ENCODE assay signal across 1 cellular context in genomic region chr12:591167-591570, GRCh38.
TF ChIP-seq lines count a peak whose summit lies in the region.

No MANE protein-coding gene starts in this region.

TF ChIP-seq in H1, 55 proteins besides CTCF, POLR2A, EP300 and RAD21 (continued from another document):
- TF ChIP-seq E2F6 (IDR thresholded peaks at IDR 0.05) (no peak), CEBPB (IDR thresholded peaks at IDR 0.05; ENCODE audit: low read depth, low read length) (no peak), PHF8 (conservative IDR thresholded peaks at IDR 0.05; ENCODE audit: low read depth, low read length) (no peak), YY1 (IDR thresholded peaks at IDR 0.05; ENCODE audit: low read depth, low read length) (no peak), SP4 (IDR thresholded peaks at IDR 0.05; ENCODE audit: low read length) (no peak), NANOG (IDR thresholded peaks at IDR 0.05; ENCODE audit: insufficient read depth, low read depth, low read length, poor library complexity, severe bottlenecking) (no peak), CBX5 (IDR thresholded peaks at IDR 0.05; ENCODE audit: low read depth, low read length) (no peak)
- TF ChIP-seq, protein P1, sequence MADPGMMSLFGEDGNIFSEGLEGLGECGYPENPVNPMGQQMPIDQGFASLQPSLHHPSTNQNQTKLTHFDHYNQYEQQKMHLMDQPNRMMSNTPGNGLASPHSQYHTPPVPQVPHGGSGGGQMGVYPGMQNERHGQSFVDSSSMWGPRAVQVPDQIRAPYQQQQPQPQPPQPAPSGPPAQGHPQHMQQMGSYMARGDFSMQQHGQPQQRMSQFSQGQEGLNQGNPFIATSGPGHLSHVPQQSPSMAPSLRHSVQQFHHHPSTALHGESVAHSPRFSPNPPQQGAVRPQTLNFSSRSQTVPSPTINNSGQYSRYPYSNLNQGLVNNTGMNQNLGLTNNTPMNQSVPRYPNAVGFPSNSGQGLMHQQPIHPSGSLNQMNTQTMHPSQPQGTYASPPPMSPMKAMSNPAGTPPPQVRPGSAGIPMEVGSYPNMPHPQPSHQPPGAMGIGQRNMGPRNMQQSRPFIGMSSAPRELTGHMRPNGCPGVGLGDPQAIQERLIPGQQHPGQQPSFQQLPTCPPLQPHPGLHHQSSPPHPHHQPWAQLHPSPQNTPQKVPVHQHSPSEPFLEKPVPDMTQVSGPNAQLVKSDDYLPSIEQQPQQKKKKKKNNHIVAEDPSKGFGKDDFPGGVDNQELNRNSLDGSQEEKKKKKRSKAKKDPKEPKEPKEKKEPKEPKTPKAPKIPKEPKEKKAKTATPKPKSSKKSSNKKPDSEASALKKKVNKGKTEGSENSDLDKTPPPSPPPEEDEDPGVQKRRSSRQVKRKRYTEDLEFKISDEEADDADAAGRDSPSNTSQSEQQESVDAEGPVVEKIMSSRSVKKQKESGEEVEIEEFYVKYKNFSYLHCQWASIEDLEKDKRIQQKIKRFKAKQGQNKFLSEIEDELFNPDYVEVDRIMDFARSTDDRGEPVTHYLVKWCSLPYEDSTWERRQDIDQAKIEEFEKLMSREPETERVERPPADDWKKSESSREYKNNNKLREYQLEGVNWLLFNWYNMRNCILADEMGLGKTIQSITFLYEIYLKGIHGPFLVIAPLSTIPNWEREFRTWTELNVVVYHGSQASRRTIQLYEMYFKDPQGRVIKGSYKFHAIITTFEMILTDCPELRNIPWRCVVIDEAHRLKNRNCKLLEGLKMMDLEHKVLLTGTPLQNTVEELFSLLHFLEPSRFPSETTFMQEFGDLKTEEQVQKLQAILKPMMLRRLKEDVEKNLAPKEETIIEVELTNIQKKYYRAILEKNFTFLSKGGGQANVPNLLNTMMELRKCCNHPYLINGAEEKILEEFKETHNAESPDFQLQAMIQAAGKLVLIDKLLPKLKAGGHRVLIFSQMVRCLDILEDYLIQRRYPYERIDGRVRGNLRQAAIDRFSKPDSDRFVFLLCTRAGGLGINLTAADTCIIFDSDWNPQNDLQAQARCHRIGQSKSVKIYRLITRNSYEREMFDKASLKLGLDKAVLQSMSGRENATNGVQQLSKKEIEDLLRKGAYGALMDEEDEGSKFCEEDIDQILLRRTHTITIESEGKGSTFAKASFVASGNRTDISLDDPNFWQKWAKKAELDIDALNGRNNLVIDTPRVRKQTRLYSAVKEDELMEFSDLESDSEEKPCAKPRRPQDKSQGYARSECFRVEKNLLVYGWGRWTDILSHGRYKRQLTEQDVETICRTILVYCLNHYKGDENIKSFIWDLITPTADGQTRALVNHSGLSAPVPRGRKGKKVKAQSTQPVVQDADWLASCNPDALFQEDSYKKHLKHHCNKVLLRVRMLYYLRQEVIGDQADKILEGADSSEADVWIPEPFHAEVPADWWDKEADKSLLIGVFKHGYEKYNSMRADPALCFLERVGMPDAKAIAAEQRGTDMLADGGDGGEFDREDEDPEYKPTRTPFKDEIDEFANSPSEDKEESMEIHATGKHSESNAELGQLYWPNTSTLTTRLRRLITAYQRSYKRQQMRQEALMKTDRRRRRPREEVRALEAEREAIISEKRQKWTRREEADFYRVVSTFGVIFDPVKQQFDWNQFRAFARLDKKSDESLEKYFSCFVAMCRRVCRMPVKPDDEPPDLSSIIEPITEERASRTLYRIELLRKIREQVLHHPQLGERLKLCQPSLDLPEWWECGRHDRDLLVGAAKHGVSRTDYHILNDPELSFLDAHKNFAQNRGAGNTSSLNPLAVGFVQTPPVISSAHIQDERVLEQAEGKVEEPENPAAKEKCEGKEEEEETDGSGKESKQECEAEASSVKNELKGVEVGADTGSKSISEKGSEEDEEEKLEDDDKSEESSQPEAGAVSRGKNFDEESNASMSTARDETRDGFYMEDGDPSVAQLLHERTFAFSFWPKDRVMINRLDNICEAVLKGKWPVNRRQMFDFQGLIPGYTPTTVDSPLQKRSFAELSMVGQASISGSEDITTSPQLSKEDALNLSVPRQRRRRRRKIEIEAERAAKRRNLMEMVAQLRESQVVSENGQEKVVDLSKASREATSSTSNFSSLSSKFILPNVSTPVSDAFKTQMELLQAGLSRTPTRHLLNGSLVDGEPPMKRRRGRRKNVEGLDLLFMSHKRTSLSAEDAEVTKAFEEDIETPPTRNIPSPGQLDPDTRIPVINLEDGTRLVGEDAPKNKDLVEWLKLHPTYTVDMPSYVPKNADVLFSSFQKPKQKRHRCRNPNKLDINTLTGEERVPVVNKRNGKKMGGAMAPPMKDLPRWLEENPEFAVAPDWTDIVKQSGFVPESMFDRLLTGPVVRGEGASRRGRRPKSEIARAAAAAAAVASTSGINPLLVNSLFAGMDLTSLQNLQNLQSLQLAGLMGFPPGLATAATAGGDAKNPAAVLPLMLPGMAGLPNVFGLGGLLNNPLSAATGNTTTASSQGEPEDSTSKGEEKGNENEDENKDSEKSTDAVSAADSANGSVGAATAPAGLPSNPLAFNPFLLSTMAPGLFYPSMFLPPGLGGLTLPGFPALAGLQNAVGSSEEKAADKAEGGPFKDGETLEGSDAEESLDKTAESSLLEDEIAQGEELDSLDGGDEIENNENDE (IDR thresholded peaks at IDR 0.05; ENCODE audit: insufficient replicate concordance, low read length), result no peak
